8 cellular contexts compared by ENCODE assay signal in genomic region chr16:50065624-50066481, GRCh38. TPM values are rescaled to one million over a fixed set of nuclear protein-coding genes. Genes with fewer than 3 reads are reported as not detected.
DNase-seq lines count a peak whose midpoint lies in the region; ATAC-seq and TF ChIP-seq lines count a peak whose summit lies in the region.

A gene with protein sequence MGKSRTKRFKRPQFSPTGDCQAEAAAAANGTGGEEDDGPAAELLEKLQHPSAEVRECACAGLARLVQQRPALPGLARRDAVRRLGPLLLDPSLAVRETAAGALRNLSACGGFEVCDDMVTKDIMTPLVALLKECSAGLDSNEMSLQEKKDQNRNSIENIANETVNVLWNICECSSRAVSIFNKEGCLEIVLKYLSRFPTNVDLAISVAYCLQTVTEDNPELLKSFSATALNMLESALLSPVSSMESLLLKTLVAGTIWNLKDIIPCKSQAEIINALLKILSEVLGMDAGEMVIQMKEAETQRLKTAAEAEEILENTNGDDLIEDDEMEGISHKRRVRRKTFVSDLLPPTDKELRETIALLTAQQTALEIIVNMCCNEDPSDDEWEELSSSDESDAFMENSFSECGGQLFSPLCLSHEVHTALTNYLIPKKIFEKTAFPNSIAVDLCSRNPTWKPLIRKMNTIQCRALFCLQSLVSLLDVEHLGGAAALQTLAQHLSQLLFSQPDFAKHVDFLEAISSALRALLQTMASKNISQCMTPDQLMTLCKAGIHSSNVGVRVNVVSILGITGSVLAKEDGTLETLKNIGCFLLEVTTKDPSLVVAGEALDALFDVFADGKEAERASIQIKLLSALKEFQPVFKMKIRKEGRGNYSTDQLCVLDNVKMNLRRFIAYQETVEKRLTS (plus strand): TSS chr16:50065970. CDS start chr16:50066132, 162 bp downstream.

- peak within 1 kb of the TSS; percentile 96 for H3K4me3 ChIP-seq in AG10803 (ENCODE audit: low read length)
- H3K4me3 ChIP-seq in kidney epithelial cell (ENCODE audit: low read depth, low read length) = peak within 1 kb of the TSS; percentile 88

- H3K36me3 ChIP-seq in kidney epithelial cell (ENCODE audit: control insufficient read depth, insufficient read depth, low read length) = no peaks in the 10 kb centered on the region

- peak; percentile 73 for ATAC-seq in GM19043 (IDR thresholded peaks at IDR 0.05; ENCODE audit: low read depth, unreplicated experiment)
- ATAC-seq in HG03354 (IDR thresholded peaks at IDR 0.05; ENCODE audit: poor library complexity, severe bottlenecking, unreplicated experiment) = peak; percentile 84

- TF ChIP-seq CTCF in AG10803 (conservative IDR thresholded peaks at IDR 0.05; ENCODE audit: low read length) (no peak), kidney epithelial cell (IDR thresholded peaks at IDR 0.05; ENCODE audit: insufficient read depth, low read length, poor library complexity, severe bottlenecking) (no peak)

- DNase-seq in AG10803 (ENCODE audit: low read depth) (peak; percentile 91), NCI-H446 treated with DMSO at 0.1 percent for 48 hours (lab: John Stamatoyannopoulos, UW) (peak; percentile 52), cerebellum (ENCODE audit: low spot score) (peak; percentile 94), kidney epithelial cell (ENCODE audit: low read depth) (peak; percentile 42)
- DNase-seq in activated CD4-positive, CD25-positive, alpha-beta regulatory T cell treated with anti-CD3 and anti-CD28 coated beads, Interleukin-2, amount 50 U/mL, for 72 hours = peak; percentile 98
- DNase-seq in stimulated activated CD4-positive, alpha-beta T cell treated with anti-CD3 and anti-CD28 coated beads, Interleukin-15, amount 100 ng/mL, for 24 hours = peak; percentile 95

- H3K27me3 ChIP-seq in kidney epithelial cell (ENCODE audit: control insufficient read depth, insufficient read depth, low read length) = no peaks in the 10 kb centered on the region

RNA-seq across cellular contexts. Expression of the gene that starts here (rescaled TPM):
- 22.2 TPM for total RNA-seq in cerebellum
- 19.1 and 19.4 TPM in 2 replicates for total RNA-seq in kidney epithelial cell

Comparison
In these comparisons a context has a peak if more than half of its experiments do, and no peak if none do; other contexts are left out.
1. Peak in every context shown above with its lines: DNase-seq, ATAC-seq and H3K4me3 ChIP-seq.
2. DNase-seq: peak in every context shown above with its lines; median percentile 98 in activated CD4-positive, CD25-positive, alpha-beta regulatory T cell treated with anti-CD3 and anti-CD28 coated beads, Interleukin-2, amount 50 U/mL, for 72 hours; 95 in stimulated activated CD4-positive, alpha-beta T cell treated with anti-CD3 and anti-CD28 coated beads, Interleukin-15, amount 100 ng/mL, for 24 hours; 94 in cerebellum; 91 in AG10803; 52 in NCI-H446 treated with DMSO at 0.1 percent for 48 hours; 42 in kidney epithelial cell.